Comparison of ENCODE assay signal across 13 cellular contexts in the genomic region with DNA sequence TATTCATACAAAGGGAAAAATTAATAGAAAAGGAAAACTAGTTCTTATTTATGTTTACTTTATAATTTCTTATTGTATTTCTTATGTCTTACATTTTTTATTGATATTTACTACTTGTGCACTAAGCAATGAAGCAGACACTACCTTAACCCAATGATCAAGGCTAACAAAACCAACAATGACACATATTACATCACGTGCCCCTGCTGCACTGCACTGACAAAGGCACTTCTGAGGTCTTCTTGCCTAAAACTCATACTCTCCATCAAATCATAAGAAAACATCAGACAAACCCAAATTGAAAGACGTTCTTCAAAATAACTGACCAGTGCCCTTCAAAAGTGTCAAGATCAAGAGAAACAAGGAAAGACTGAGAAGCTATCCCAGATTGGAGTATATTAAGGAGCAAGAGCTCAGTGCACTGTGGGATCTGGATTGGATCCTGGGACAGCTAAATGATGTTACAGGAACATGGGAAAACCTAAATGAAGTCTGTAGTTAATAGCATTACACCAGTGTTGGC.
DNase-seq lines count a peak whose midpoint lies in the region; ATAC-seq and TF ChIP-seq lines count a peak whose summit lies in the region.
"Had no signal": no experiment of that assay in that cellular context is flagged by ENCODE, and none has a peak within 500 bp of the region (broad histone marks: within the 10 kb centered on the region; RNA-seq: fewer than 3 reads in every experiment).

No MANE protein-coding gene starts in this region.

- CTCF ChIA-PET in mammary epithelial cell (lab: Charles Lee; ENCODE audit: low non-redundant PET): no interaction called here

- intact Hi-C loops in mammary epithelial cell (cut with micrococcal nuclease): loop anchor here (1.0 to 5.0 kb wide), 4 partner anchors 34 to 288 kb away; no protein-coding TSS in a partner anchor

- H3F3A ChIP-seq in GM23248 (ENCODE audit: insufficient read depth): peaks cover 23% of the 10 kb centered on the region

- H3K36me3 Mint-ChIP-seq in natural killer cell treated with Interleukin-12 subunit alpha and Interleukin-12 subunit beta and Interleukin-15 and Interleukin-18, amount 100 ng/mL, for 72 hours: peaks cover 5% of the 10 kb centered on the region

- peak overlapping the region; percentile 72 for H3K4me3 Mint-ChIP-seq in natural killer cell treated with Interleukin-12 subunit alpha and Interleukin-12 subunit beta and Interleukin-15 and Interleukin-18, amount 100 ng/mL, for 72 hours

- peak overlapping the region; percentile 77 for H3K9ac ChIP-seq in GM23248
- H3K9ac ChIP-seq in mammary epithelial cell (ENCODE audit: insufficient read depth, low read length): peak overlapping the region; percentile 62
- H3K9ac ChIP-seq: BLaER1 had no signal

- H3K27ac ChIP-seq in GM23248 (peak overlapping the region; percentile 93), RWPE2 (ENCODE audit: poor library complexity, severe bottlenecking) (peak overlapping the region; percentile 81), mammary epithelial cell (ENCODE audit: insufficient read depth, low read depth, low read length) (peak overlapping the region; percentile 91)
- H3K27ac ChIP-seq: BLaER1, cardiac muscle cell had no signal

- H3K27me3 ChIP-seq in GM23248 (replicated peaks; ENCODE audit: insufficient read depth) (no peaks in the 10 kb centered on the region), RWPE2 (ENCODE audit: insufficient read depth, poor library complexity, severe bottlenecking) (no peaks in the 10 kb centered on the region), mammary epithelial cell (ENCODE audit: insufficient read depth, low read length) (no peaks in the 10 kb centered on the region)
- H3K27me3 ChIP-seq: BLaER1, cardiac muscle cell, heart right ventricle had no signal

- no peak for TF ChIP-seq CTCF in RWPE2 (IDR thresholded peaks at IDR 0.05; ENCODE audit: poor library complexity, severe bottlenecking)
- no peak for TF ChIP-seq CTCF in mammary epithelial cell (conservative IDR thresholded peaks at IDR 0.05 in 1 of 2, IDR thresholded peaks at IDR 0.05 in 1 of 2; ENCODE audit: extremely low read depth in 1 of 2, insufficient read depth in 1 of 2, low read depth in 1 of 2, low read length in 2 of 2)

- H3K9me3 ChIP-seq in GM23248 (ENCODE audit: low read depth): no peaks in the 10 kb centered on the region
- H3K9me3 ChIP-seq in RWPE2 (ENCODE audit: severe bottlenecking): no peaks in the 10 kb centered on the region
- no peaks in the 10 kb centered on the region for H3K9me3 ChIP-seq in mammary epithelial cell (replicated peaks; ENCODE audit: insufficient read depth, low read length)
- H3K9me3 ChIP-seq: heart right ventricle, prostate gland had no signal

- H3K36me3 ChIP-seq in GM23248 (ENCODE audit: low read depth): no peaks in the 10 kb centered on the region
- H3K36me3 ChIP-seq in RWPE2 (ENCODE audit: low read depth): no peaks in the 10 kb centered on the region
- H3K36me3 ChIP-seq in mammary epithelial cell (ENCODE audit: insufficient read depth, low read length): no peaks in the 10 kb centered on the region
- H3K36me3 ChIP-seq: cardiac muscle cell, heart right ventricle, prostate gland had no signal

- H3K4me1 ChIP-seq in GM23248 (ENCODE audit: insufficient read depth): peaks cover 31% of the 10 kb centered on the region
- H3K4me1 ChIP-seq in RWPE2 (ENCODE audit: insufficient read depth, poor library complexity, severe bottlenecking): peaks cover 26% of the 10 kb centered on the region
- H3K4me1 ChIP-seq in mammary epithelial cell (ENCODE audit: insufficient read depth, low read length): peaks cover 19% of the 10 kb centered on the region
- H3K4me1 ChIP-seq: BLaER1 had no signal

- no peaks in the 10 kb centered on the region for H3K9me2 ChIP-seq in GM23248 (ENCODE audit: insufficient read depth)

- in situ Hi-C loops in GM23248 (cut with MboI) (no loop called here), mammary epithelial cell (cut with MboI; ENCODE audit: low sequenced_read_pairs in 2 of 2) (no loop called here)

- WGBS in GM23248 (ENCODE audit: low coverage in 1 of 2, low lambda C conversion rate in 2 of 2, missing lambda C conversion rate in 2 of 2), 2 experiments: 89 to 92% methylated on average over 2 of the region's 2 CpGs
- WGBS in mammary epithelial cell (ENCODE audit: low coverage, missing lambda C conversion rate): 80% methylated on average over 2 of the region's 2 CpGs

- dilution Hi-C loops in mammary epithelial cell (cut with HindIII; ENCODE audit: low sequenced_read_pairs): no loop called here

- H3K4me3 ChIP-seq in GM23248: peak overlapping the region; percentile 23; the same call in 1 of the 2 replicates
- no peak overlapping the region for H3K4me3 ChIP-seq in RWPE2 (ENCODE audit: severe bottlenecking)
- H3K4me3 ChIP-seq in mammary epithelial cell (replicated peaks in 1 of 3; ENCODE audit: insufficient read depth in 1 of 3, low read depth in 2 of 3, low read length in 3 of 3): no peak overlapping the region
- H3K4me3 ChIP-seq: BLaER1, cardiac muscle cell, heart right ventricle, prostate gland had no signal

- no peaks in the 10 kb centered on the region for H3K27me3 Mint-ChIP-seq in natural killer cell treated with Interleukin-12 subunit alpha and Interleukin-12 subunit beta and Interleukin-15 and Interleukin-18, amount 100 ng/mL, for 72 hours

- H3K27ac Mint-ChIP-seq in natural killer cell treated with Interleukin-12 subunit alpha and Interleukin-12 subunit beta and Interleukin-15 and Interleukin-18, amount 100 ng/mL, for 72 hours: peak overlapping the region; percentile 90 to 98

- TSS peak; percentile 91 for BruUV-seq in mammary epithelial cell (replicated peaks; lab: Mats Ljungman, UMichigan)

- H3K4me1 Mint-ChIP-seq in natural killer cell treated with Interleukin-12 subunit alpha and Interleukin-12 subunit beta and Interleukin-15 and Interleukin-18, amount 100 ng/mL, for 72 hours (ENCODE audit: low read depth in 2 of 2): peaks cover 25 to 33% of the 10 kb centered on the region in 2 donors

- DNase-seq in GM23248: no peak
- no peak for DNase-seq in RWPE2 (ENCODE audit: low spot score)
- no peak for DNase-seq in mammary epithelial cell
- DNase-seq in natural killer cell treated with Interleukin-12 subunit alpha and Interleukin-12 subunit beta and Interleukin-15 and Interleukin-18, amount 100 ng/mL, for 72 hours (ENCODE audit: low spot score): no peak
- no peak for DNase-seq in NOMO-1 (lab: John Stamatoyannopoulos, UW; ENCODE audit: unreplicated experiment in 2 of 2)
- DNase-seq in NCI-H2196 (lab: John Stamatoyannopoulos, UW; ENCODE audit: unreplicated experiment): no peak
- DNase-seq: heart right ventricle, NCI-H2171 treated with DMSO at 0.1 percent for 48 hours had no signal

- no peak for ATAC-seq in RWPE2 (ENCODE audit: low read depth)
- peak; percentile 4 to 59 for ATAC-seq in natural killer cell treated with Interleukin-12 subunit alpha and Interleukin-12 subunit beta and Interleukin-15 and Interleukin-18, amount 100 ng/mL, for 72 hours
- ATAC-seq in GM19463 (IDR thresholded peaks at IDR 0.05; ENCODE audit: unreplicated experiment): no peak
- ATAC-seq in GM19328 (IDR thresholded peaks at IDR 0.05; ENCODE audit: unreplicated experiment): no peak

- H3K9me3 Mint-ChIP-seq in natural killer cell treated with Interleukin-12 subunit alpha and Interleukin-12 subunit beta and Interleukin-15 and Interleukin-18, amount 100 ng/mL, for 72 hours: peaks cover 5% of the 10 kb centered on the region

- peak overlapping the region; percentile 52; the same call in 1 of the 2 replicates for H2AFZ ChIP-seq in GM23248
- peak overlapping the region; percentile 7 for H2AFZ ChIP-seq in mammary epithelial cell (ENCODE audit: low read depth, low read length)

- H4K20me1 ChIP-seq in GM23248 (ENCODE audit: insufficient read depth) (no peaks in the 10 kb centered on the region), mammary epithelial cell (ENCODE audit: insufficient read depth, low read length) (no peaks in the 10 kb centered on the region)
- H4K20me1 ChIP-seq: BLaER1 had no signal

- H3K4me2 ChIP-seq in GM23248 (ENCODE audit: unreplicated experiment) (peak overlapping the region; percentile 55), mammary epithelial cell (ENCODE audit: insufficient read depth, low read depth, low read length) (peak overlapping the region; percentile 56)
- H3K4me2 ChIP-seq: BLaER1 had no signal

- H3K79me2 ChIP-seq in GM23248 (ENCODE audit: insufficient read depth) (no peaks in the 10 kb centered on the region), mammary epithelial cell (ENCODE audit: insufficient read depth, low read length) (no peaks in the 10 kb centered on the region)

Comparison
In these comparisons a context has a peak if more than half of its experiments do, and no peak if none do; other contexts are left out.
1. ATAC-seq: peak in natural killer cell treated with Interleukin-12 subunit alpha and Interleukin-12 subunit beta and Interleukin-15 and Interleukin-18, amount 100 ng/mL, for 72 hours (2 of 2); none in RWPE2 (single experiment), GM19463 (single experiment) and GM19328 (single experiment).
2. Peak in every context shown above with its lines, with median percentiles within 50 percentile points of each other: H3K27ac ChIP-seq.